11 cellular contexts compared by ENCODE assay signal in the genomic region with DNA sequence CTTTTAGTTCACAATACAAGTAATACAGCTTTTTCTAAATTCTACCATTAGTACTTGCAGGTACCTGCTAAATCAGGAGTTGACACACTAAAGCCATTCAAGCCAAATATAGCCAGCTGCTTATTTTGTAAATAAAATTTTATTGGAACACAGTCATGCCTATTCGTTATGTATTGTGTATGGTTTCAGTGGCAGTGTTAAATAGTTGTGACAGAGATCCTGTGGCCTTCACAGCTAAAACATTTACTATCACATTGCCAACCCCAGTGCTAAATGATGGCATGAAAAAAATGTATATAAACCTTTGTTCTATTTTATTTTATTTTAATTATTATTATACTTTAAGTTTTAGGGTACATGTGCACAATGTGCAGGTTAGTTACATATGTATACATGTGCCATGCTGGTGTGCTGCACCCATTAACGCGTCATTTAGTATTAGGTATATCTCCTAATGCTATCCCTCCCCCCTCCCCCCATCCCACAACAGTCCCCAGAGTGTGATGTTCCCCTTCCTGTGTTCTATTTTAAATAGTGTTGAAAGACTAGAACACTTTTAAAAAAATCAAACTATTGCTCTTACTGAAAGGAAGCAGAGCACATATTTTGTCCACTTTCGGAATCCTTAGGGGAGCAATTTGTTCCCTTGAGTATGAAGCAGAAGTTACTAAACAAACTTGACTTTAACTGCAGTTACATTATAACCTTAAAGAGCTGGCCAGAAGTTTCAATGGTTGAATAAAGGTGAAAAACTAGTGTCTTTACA.
A peak's percentile ranks its signal among the peaks of the same experiment; 100 is the strongest.
DNase-seq lines count a peak whose midpoint lies in the region; ATAC-seq and TF ChIP-seq lines count a peak whose summit lies in the region.
"Had no signal": no experiment of that assay in that cellular context is flagged by ENCODE, and none has a peak within 500 bp of the region (broad histone marks: within the 10 kb centered on the region; RNA-seq: fewer than 3 reads in every experiment).

No MANE protein-coding gene starts in this region.

- peaks cover 39% of the 10 kb centered on the region for H3K4me1 Mint-ChIP-seq in osteocyte (ENCODE audit: unreplicated experiment)

- H3K4me3 ChIP-seq in NB4 (ENCODE audit: low read depth, low read length): no peak overlapping the region

- H3K36me3 Mint-ChIP-seq in osteocyte (ENCODE audit: unreplicated experiment): peaks cover 2% of the 10 kb centered on the region

- peak; percentile 66 for DNase-seq in NB4 (ENCODE audit: low read depth)
- no peak for DNase-seq in osteocyte (ENCODE audit: extremely low spot score, unreplicated experiment)
- no peak for DNase-seq in HEK293T (ENCODE audit: extremely low spot score)
- DNase-seq in erythroblast (lab: John Stamatoyannopoulos, UW): no peak
- DNase-seq in stimulated activated CD4-positive, alpha-beta T cell treated with anti-CD3 and anti-CD28 coated beads, Interleukin-4, amount 100 ng/mL, for 1 hour: no peak
- no peak for DNase-seq in activated CD8-positive, alpha-beta memory T cell treated with anti-CD3 and anti-CD28 coated beads, Interleukin-2, amount 50 U/mL, for 4 hours
- DNase-seq: activated naive CD4-positive, alpha-beta T cell treated with anti-CD3 and anti-CD28 coated beads, Interleukin-2, amount 10 ng/mL, durations not matched to agents 7 days and 5 days; KBM-7; left cardiac atrium had no signal

- peak overlapping the region; percentile 80 for H3K27ac Mint-ChIP-seq in osteocyte (ENCODE audit: unreplicated experiment)

- no peak overlapping the region for H3K4me3 Mint-ChIP-seq in osteocyte (ENCODE audit: unreplicated experiment)
- H3K4me3 Mint-ChIP-seq: activated naive CD4-positive, alpha-beta T cell treated with anti-CD3 and anti-CD28 coated beads, Interleukin-2, amount 10 ng/mL, durations not matched to agents 7 days and 5 days had no signal

- CTCF ChIA-PET in HEK293T (lab: Yijun Ruan, JAX): no interaction called here

- no peaks in the 10 kb centered on the region for H3K9me3 Mint-ChIP-seq in osteocyte (ENCODE audit: unreplicated experiment)
- H3K9me3 Mint-ChIP-seq: activated naive CD4-positive, alpha-beta T cell treated with anti-CD3 and anti-CD28 coated beads, Interleukin-2, amount 10 ng/mL, durations not matched to agents 7 days and 5 days had no signal

- TF ChIP-seq POLR2A in NB4 (IDR thresholded peaks at IDR 0.05; ENCODE audit: extremely low read depth, insufficient read length) (no peak), erythroblast (IDR thresholded peaks at IDR 0.05; ENCODE audit: low read length) (no peak)

- TF ChIP-seq CTCF in NB4 (IDR thresholded peaks at IDR 0.05; ENCODE audit: low read depth, low read length): no peak
- TF ChIP-seq CTCF in osteocyte (IDR thresholded peaks at IDR 0.05): no peak

- ATAC-seq in GM19025 (IDR thresholded peaks at IDR 0.05; ENCODE audit: low read depth, unreplicated experiment) (peak; percentile 66), HG02642 (IDR thresholded peaks at IDR 0.05; ENCODE audit: poor library complexity, unreplicated experiment) (peak; percentile 50)

- H3K27me3 Mint-ChIP-seq in osteocyte (ENCODE audit: unreplicated experiment): no peaks in the 10 kb centered on the region
- H3K27me3 Mint-ChIP-seq: activated naive CD4-positive, alpha-beta T cell treated with anti-CD3 and anti-CD28 coated beads, Interleukin-2, amount 10 ng/mL, durations not matched to agents 7 days and 5 days had no signal

- POLR2A ChIA-PET in HEK293T (lab: Yijun Ruan, JAX): no interaction called here

TF ChIP-seq in HEK293T, 16 proteins besides CTCF, POLR2A, EP300 and RAD21:
- TF ChIP-seq LEF1 (IDR thresholded peaks at IDR 0.05; ENCODE audit: borderline replicate concordance) (no peak), SUZ12 (IDR thresholded peaks at IDR 0.05) (no peak), TARDBP (IDR thresholded peaks at IDR 0.05) (no peak), ZNF384 (IDR thresholded peaks at IDR 0.05) (no peak), FOXK2 (IDR thresholded peaks at IDR 0.05) (no peak), PKNOX1 (IDR thresholded peaks at IDR 0.05) (no peak), CTBP1 (IDR thresholded peaks at IDR 0.05; ENCODE audit: borderline replicate concordance) (no peak), NFRKB (IDR thresholded peaks at IDR 0.05) (no peak), SP1 (IDR thresholded peaks at IDR 0.05) (no peak), L3MBTL2 (conservative IDR thresholded peaks at IDR 0.05) (no peak), FOXA1 (IDR thresholded peaks at IDR 0.05) (no peak), FOXM1 (IDR thresholded peaks at IDR 0.05; ENCODE audit: borderline replicate concordance) (no peak)
TF ChIP-seq in HEK293T: peak in this region for 0.
